In the genomic region with DNA sequence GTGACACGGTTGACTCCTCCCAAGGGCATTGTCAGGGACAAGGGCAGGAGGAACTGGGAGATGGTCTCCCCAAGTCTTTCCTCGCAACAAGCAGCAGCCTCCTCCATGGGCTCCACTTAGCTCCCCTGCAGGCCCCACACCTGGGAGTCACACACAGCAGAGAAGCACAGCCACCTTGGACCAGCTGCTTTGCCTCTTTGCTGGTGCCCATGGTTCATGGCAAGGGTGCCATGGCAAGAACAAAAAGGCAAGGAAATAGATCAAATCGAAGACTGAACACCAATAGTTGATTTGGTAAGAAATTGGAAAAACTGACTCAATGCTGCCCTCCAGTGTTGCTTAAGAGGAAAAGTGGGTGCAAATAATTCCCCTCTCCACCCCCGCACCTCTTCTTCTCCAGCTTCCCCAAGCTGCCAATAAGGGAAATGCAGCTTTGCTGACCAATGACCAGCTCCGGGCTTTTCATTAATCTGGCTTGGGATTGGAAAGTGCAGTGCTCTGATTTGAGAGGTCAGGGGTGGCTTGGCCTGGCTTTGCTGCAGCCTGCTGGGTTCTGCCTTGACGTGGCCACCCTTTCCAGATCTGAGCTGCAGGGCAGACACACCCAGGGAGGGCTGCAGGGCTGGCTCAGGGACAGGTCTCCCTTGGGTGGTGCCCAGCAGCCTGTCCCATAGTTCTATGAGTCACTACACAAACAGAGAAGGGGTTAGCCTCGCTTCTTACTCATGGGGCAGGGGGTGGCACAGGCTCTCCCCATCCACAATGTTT, we compare ENCODE assay signal across 1 cellular context.
TF ChIP-seq lines count a peak whose summit lies in the region.

No MANE protein-coding gene starts in this region.

TF ChIP-seq in GM12878, 131 proteins besides CTCF, POLR2A, EP300 and RAD21 (continued from another document and continues in another):
- TF ChIP-seq, protein P1, sequence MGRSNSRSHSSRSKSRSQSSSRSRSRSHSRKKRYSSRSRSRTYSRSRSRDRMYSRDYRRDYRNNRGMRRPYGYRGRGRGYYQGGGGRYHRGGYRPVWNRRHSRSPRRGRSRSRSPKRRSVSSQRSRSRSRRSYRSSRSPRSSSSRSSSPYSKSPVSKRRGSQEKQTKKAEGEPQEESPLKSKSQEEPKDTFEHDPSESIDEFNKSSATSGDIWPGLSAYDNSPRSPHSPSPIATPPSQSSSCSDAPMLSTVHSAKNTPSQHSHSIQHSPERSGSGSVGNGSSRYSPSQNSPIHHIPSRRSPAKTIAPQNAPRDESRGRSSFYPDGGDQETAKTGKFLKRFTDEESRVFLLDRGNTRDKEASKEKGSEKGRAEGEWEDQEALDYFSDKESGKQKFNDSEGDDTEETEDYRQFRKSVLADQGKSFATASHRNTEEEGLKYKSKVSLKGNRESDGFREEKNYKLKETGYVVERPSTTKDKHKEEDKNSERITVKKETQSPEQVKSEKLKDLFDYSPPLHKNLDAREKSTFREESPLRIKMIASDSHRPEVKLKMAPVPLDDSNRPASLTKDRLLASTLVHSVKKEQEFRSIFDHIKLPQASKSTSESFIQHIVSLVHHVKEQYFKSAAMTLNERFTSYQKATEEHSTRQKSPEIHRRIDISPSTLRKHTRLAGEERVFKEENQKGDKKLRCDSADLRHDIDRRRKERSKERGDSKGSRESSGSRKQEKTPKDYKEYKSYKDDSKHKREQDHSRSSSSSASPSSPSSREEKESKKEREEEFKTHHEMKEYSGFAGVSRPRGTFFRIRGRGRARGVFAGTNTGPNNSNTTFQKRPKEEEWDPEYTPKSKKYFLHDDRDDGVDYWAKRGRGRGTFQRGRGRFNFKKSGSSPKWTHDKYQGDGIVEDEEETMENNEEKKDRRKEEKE (IDR thresholded peaks at IDR 0.05), result no peak
- TF ChIP-seq FOS (IDR thresholded peaks at IDR 0.05; ENCODE audit: borderline replicate concordance, extremely low read depth, insufficient read length), result no peak
- no peak for TF ChIP-seq POLR2AphosphoS5 (IDR thresholded peaks at IDR 0.05; ENCODE audit: low read length)
- TF ChIP-seq BACH1 (IDR thresholded peaks at IDR 0.05; ENCODE audit: borderline replicate concordance), result no peak
- peak; percentile 44; the same call in 1 of the 2 replicates for TF ChIP-seq SPI1 (IDR thresholded peaks at IDR 0.05; ENCODE audit: borderline replicate concordance, insufficient read depth, low read depth, low read length)
- TF ChIP-seq RAD51 (IDR thresholded peaks at IDR 0.05), result no peak
- TF ChIP-seq MXI1 (IDR thresholded peaks at IDR 0.05; ENCODE audit: low read depth, low read length), result no peak
- no peak for TF ChIP-seq SIN3A (IDR thresholded peaks at IDR 0.05; ENCODE audit: low read depth, low read length)
- TF ChIP-seq NFYA (IDR thresholded peaks at IDR 0.05; ENCODE audit: borderline replicate concordance, low read depth, low read length), result no peak
- TF ChIP-seq, protein P2, sequence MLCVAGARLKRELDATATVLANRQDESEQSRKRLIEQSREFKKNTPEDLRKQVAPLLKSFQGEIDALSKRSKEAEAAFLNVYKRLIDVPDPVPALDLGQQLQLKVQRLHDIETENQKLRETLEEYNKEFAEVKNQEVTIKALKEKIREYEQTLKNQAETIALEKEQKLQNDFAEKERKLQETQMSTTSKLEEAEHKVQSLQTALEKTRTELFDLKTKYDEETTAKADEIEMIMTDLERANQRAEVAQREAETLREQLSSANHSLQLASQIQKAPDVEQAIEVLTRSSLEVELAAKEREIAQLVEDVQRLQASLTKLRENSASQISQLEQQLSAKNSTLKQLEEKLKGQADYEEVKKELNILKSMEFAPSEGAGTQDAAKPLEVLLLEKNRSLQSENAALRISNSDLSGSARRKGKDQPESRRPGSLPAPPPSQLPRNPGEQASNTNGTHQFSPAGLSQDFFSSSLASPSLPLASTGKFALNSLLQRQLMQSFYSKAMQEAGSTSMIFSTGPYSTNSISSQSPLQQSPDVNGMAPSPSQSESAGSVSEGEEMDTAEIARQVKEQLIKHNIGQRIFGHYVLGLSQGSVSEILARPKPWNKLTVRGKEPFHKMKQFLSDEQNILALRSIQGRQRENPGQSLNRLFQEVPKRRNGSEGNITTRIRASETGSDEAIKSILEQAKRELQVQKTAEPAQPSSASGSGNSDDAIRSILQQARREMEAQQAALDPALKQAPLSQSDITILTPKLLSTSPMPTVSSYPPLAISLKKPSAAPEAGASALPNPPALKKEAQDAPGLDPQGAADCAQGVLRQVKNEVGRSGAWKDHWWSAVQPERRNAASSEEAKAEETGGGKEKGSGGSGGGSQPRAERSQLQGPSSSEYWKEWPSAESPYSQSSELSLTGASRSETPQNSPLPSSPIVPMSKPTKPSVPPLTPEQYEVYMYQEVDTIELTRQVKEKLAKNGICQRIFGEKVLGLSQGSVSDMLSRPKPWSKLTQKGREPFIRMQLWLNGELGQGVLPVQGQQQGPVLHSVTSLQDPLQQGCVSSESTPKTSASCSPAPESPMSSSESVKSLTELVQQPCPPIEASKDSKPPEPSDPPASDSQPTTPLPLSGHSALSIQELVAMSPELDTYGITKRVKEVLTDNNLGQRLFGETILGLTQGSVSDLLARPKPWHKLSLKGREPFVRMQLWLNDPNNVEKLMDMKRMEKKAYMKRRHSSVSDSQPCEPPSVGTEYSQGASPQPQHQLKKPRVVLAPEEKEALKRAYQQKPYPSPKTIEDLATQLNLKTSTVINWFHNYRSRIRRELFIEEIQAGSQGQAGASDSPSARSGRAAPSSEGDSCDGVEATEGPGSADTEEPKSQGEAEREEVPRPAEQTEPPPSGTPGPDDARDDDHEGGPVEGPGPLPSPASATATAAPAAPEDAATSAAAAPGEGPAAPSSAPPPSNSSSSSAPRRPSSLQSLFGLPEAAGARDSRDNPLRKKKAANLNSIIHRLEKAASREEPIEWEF (IDR thresholded peaks at IDR 0.05; ENCODE audit: insufficient replicate concordance, low read depth, low read length), result peak; percentile 81
- no peak for TF ChIP-seq PAX8 (IDR thresholded peaks at IDR 0.05)
- no peak for TF ChIP-seq WRNIP1 (IDR thresholded peaks at IDR 0.05; ENCODE audit: borderline replicate concordance, low read depth, low read length)
- TF ChIP-seq, protein P3, sequence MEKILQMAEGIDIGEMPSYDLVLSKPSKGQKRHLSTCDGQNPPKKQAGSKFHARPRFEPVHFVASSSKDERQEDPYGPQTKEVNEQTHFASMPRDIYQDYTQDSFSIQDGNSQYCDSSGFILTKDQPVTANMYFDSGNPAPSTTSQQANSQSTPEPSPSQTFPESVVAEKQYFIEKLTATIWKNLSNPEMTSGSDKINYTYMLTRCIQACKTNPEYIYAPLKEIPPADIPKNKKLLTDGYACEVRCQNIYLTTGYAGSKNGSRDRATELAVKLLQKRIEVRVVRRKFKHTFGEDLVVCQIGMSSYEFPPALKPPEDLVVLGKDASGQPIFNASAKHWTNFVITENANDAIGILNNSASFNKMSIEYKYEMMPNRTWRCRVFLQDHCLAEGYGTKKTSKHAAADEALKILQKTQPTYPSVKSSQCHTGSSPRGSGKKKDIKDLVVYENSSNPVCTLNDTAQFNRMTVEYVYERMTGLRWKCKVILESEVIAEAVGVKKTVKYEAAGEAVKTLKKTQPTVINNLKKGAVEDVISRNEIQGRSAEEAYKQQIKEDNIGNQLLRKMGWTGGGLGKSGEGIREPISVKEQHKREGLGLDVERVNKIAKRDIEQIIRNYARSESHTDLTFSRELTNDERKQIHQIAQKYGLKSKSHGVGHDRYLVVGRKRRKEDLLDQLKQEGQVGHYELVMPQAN (conservative IDR thresholded peaks at IDR 0.05), result no peak
- no peak for TF ChIP-seq ZNF622 (IDR thresholded peaks at IDR 0.05)
- TF ChIP-seq, protein P4, sequence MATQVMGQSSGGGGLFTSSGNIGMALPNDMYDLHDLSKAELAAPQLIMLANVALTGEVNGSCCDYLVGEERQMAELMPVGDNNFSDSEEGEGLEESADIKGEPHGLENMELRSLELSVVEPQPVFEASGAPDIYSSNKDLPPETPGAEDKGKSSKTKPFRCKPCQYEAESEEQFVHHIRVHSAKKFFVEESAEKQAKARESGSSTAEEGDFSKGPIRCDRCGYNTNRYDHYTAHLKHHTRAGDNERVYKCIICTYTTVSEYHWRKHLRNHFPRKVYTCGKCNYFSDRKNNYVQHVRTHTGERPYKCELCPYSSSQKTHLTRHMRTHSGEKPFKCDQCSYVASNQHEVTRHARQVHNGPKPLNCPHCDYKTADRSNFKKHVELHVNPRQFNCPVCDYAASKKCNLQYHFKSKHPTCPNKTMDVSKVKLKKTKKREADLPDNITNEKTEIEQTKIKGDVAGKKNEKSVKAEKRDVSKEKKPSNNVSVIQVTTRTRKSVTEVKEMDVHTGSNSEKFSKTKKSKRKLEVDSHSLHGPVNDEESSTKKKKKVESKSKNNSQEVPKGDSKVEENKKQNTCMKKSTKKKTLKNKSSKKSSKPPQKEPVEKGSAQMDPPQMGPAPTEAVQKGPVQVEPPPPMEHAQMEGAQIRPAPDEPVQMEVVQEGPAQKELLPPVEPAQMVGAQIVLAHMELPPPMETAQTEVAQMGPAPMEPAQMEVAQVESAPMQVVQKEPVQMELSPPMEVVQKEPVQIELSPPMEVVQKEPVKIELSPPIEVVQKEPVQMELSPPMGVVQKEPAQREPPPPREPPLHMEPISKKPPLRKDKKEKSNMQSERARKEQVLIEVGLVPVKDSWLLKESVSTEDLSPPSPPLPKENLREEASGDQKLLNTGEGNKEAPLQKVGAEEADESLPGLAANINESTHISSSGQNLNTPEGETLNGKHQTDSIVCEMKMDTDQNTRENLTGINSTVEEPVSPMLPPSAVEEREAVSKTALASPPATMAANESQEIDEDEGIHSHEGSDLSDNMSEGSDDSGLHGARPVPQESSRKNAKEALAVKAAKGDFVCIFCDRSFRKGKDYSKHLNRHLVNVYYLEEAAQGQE (IDR thresholded peaks at IDR 0.05; ENCODE audit: low read depth, low read length), result no peak
- peak; percentile 85 for TF ChIP-seq SMC3 (IDR thresholded peaks at IDR 0.05; ENCODE audit: borderline replicate concordance, low read length)
- TF ChIP-seq, protein P5, sequence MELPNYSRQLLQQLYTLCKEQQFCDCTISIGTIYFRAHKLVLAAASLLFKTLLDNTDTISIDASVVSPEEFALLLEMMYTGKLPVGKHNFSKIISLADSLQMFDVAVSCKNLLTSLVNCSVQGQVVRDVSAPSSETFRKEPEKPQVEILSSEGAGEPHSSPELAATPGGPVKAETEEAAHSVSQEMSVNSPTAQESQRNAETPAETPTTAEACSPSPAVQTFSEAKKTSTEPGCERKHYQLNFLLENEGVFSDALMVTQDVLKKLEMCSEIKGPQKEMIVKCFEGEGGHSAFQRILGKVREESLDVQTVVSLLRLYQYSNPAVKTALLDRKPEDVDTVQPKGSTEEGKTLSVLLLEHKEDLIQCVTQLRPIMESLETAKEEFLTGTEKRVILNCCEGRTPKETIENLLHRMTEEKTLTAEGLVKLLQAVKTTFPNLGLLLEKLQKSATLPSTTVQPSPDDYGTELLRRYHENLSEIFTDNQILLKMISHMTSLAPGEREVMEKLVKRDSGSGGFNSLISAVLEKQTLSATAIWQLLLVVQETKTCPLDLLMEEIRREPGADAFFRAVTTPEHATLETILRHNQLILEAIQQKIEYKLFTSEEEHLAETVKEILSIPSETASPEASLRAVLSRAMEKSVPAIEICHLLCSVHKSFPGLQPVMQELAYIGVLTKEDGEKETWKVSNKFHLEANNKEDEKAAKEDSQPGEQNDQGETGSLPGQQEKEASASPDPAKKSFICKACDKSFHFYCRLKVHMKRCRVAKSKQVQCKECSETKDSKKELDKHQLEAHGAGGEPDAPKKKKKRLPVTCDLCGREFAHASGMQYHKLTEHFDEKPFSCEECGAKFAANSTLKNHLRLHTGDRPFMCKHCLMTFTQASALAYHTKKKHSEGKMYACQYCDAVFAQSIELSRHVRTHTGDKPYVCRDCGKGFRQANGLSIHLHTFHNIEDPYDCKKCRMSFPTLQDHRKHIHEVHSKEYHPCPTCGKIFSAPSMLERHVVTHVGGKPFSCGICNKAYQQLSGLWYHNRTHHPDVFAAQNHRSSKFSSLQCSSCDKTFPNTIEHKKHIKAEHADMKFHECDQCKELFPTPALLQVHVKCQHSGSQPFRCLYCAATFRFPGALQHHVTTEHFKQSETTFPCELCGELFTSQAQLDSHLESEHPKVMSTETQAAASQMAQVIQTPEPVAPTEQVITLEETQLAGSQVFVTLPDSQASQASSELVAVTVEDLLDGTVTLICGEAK (IDR thresholded peaks at IDR 0.05; ENCODE audit: borderline replicate concordance), result no peak
- TF ChIP-seq ZNF274 (IDR thresholded peaks at IDR 0.05; ENCODE audit: insufficient read depth, insufficient read length), result no peak
- TF ChIP-seq TCF12 (IDR thresholded peaks at IDR 0.05; ENCODE audit: low read depth, low read length), result no peak
- no peak for TF ChIP-seq TARDBP (IDR thresholded peaks at IDR 0.05; ENCODE audit: borderline replicate concordance)
- TF ChIP-seq, protein P6, sequence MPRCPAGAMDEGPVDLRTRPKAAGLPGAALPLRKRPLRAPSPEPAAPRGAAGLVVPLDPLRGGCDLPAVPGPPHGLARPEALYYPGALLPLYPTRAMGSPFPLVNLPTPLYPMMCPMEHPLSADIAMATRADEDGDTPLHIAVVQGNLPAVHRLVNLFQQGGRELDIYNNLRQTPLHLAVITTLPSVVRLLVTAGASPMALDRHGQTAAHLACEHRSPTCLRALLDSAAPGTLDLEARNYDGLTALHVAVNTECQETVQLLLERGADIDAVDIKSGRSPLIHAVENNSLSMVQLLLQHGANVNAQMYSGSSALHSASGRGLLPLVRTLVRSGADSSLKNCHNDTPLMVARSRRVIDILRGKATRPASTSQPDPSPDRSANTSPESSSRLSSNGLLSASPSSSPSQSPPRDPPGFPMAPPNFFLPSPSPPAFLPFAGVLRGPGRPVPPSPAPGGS (IDR thresholded peaks at IDR 0.05; ENCODE audit: borderline replicate concordance, insufficient read depth, low read depth, low read length, poor library complexity, severe bottlenecking), result peak; percentile 2
- TF ChIP-seq, protein P7, sequence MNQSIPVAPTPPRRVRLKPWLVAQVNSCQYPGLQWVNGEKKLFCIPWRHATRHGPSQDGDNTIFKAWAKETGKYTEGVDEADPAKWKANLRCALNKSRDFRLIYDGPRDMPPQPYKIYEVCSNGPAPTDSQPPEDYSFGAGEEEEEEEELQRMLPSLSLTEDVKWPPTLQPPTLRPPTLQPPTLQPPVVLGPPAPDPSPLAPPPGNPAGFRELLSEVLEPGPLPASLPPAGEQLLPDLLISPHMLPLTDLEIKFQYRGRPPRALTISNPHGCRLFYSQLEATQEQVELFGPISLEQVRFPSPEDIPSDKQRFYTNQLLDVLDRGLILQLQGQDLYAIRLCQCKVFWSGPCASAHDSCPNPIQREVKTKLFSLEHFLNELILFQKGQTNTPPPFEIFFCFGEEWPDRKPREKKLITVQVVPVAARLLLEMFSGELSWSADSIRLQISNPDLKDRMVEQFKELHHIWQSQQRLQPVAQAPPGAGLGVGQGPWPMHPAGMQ (IDR thresholded peaks at IDR 0.05; ENCODE audit: borderline replicate concordance), result no peak
- no peak for TF ChIP-seq TBL1XR1 (IDR thresholded peaks at IDR 0.05; ENCODE audit: low read depth, low read length)
- TF ChIP-seq, protein P8, sequence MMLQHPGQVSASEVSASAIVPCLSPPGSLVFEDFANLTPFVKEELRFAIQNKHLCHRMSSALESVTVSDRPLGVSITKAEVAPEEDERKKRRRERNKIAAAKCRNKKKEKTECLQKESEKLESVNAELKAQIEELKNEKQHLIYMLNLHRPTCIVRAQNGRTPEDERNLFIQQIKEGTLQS (IDR thresholded peaks at IDR 0.05; ENCODE audit: borderline replicate concordance, extremely low read depth, low read depth, low read length), result no peak
- no peak for TF ChIP-seq BRCA1 (IDR thresholded peaks at IDR 0.05; ENCODE audit: low read depth, low read length)
- TF ChIP-seq, protein P9, sequence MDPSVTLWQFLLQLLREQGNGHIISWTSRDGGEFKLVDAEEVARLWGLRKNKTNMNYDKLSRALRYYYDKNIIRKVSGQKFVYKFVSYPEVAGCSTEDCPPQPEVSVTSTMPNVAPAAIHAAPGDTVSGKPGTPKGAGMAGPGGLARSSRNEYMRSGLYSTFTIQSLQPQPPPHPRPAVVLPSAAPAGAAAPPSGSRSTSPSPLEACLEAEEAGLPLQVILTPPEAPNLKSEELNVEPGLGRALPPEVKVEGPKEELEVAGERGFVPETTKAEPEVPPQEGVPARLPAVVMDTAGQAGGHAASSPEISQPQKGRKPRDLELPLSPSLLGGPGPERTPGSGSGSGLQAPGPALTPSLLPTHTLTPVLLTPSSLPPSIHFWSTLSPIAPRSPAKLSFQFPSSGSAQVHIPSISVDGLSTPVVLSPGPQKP (IDR thresholded peaks at IDR 0.05; ENCODE audit: low read depth, low read length), result no peak
- TF ChIP-seq CBX3 (IDR thresholded peaks at IDR 0.05; ENCODE audit: borderline replicate concordance, low read depth), result no peak
